ENCODE assay signal across 11 cellular contexts in the genomic region with DNA sequence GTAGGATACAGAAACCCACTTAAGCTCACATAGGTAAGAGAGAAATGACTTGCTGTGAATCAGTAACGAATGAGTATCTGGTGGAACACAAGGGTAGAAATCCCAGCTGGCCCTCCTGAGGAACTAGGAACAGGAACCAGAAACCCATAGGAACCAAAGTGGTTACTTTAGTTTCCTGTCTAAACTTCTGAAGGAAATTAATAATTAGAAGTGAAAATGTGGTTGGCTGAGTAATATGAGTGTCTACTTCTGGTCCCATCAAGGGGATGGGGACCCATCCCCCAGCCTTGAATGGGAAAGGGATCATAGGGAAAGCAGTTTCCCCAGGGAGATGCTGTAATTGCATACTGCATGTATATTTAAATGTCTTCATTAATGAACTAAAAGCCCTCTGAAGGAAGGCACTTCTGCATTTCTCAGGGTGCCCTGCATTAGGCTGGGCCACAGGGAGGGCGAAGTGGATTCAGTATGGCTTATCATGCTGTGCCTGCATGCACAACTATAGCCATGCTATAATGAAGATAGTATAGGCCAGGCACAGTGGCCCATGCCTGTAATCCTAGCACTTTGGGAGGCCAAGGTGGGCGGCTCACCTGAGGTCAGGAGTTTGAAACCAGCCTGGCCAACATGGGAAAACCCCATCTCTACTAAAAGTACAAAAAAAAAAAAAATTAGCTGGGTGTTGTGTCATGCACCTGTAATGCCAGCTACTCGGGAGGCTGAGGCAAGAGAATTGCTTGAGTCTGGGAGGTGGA. TPM values are rescaled to one million over a fixed set of nuclear protein-coding genes. Genes with fewer than 3 reads are reported as not detected.
DNase-seq lines count a peak whose midpoint lies in the region; ATAC-seq and TF ChIP-seq lines count a peak whose summit lies in the region.
"Had no signal": no experiment of that assay in that cellular context is flagged by ENCODE, and none has a peak within 500 bp of the region (broad histone marks: within the 10 kb centered on the region; RNA-seq: fewer than 3 reads in every experiment).

No MANE protein-coding gene starts in this region.

- H2BK15ac ChIP-seq in H9 (ENCODE audit: low read depth, low read length), result no peak overlapping the region

- H3K9me3 Mint-ChIP-seq in WTC11 (no peaks in the 10 kb centered on the region), H9 (no peaks in the 10 kb centered on the region)

- H3K4me3 ChIP-seq in foreskin fibroblast (ENCODE audit: low read depth in 1 of 2, low read length in 2 of 2), result no peak overlapping the region

- H3K27me3 Mint-ChIP-seq in WTC11 (ENCODE audit: low read depth) (no peaks in the 10 kb centered on the region), H9 (ENCODE audit: low read depth) (no peaks in the 10 kb centered on the region)

- no peak for TF ChIP-seq CTCF in WTC11 (IDR thresholded peaks at IDR 0.05)
- TF ChIP-seq CTCF in H9 (conservative IDR thresholded peaks at IDR 0.05), result no peak
- no peak for TF ChIP-seq CTCF in foreskin fibroblast (IDR thresholded peaks at IDR 0.05; ENCODE audit: low read depth, low read length)

- no peak overlapping the region for H3K56ac ChIP-seq in H9 (ENCODE audit: insufficient read length, low read depth, low read length)

- H3K27ac Mint-ChIP-seq in WTC11, result peak overlapping the region; percentile 33
- H3K27ac Mint-ChIP-seq in H9, result no peak overlapping the region; a peak in 1 of 7 replicates

- no peaks in the 10 kb centered on the region for H3K79me1 ChIP-seq in H9 (ENCODE audit: insufficient read depth, low read depth, low read length, poor library complexity, severe bottlenecking)

- no peak overlapping the region for H3K14ac ChIP-seq in H9 (ENCODE audit: insufficient read depth, low read length)

- no peak overlapping the region for H4K91ac ChIP-seq in H9 (ENCODE audit: insufficient read length, low read depth, low read length)

- H2AFZ ChIP-seq in H9 (ENCODE audit: low read length), result no peak overlapping the region

- no peaks in the 10 kb centered on the region for H3K4me1 ChIP-seq in H9 (ENCODE audit: insufficient read depth, low read length)

- H2BK20ac ChIP-seq in H9 (ENCODE audit: low read depth, low read length, poor library complexity, severe bottlenecking), result no peak overlapping the region

- no peak overlapping the region for H3K18ac ChIP-seq in H9 (ENCODE audit: insufficient read length, low read depth, low read length)

- H3K9ac ChIP-seq in H9 (ENCODE audit: extremely low read depth, insufficient read length, low read length), result no peak overlapping the region

- H2BK5ac ChIP-seq in H9 (ENCODE audit: insufficient read length, low read length), result no peak overlapping the region

- H3K36me3 Mint-ChIP-seq in WTC11 (no peaks in the 10 kb centered on the region), H9 (ENCODE audit: insufficient read depth in 1 of 3, low read depth in 3 of 3) (peaks cover 0 to 6% (median 0%) of the 10 kb centered on the region in 3 experiments; a peak in 3 of 7 replicates)

- no peak overlapping the region for H4K8ac ChIP-seq in H9 (replicated peaks; ENCODE audit: insufficient read length, low read depth, low read length)

- POLR2A ChIA-PET in WTC11 (lab: Charles Lee), result no interaction called here

- H2BK12ac ChIP-seq in H9 (ENCODE audit: insufficient read length, low read depth, low read length), result no peak overlapping the region

- no peak overlapping the region for H3K23ac ChIP-seq in H9 (ENCODE audit: insufficient read length, low read depth, low read length)

- H3K4me3 Mint-ChIP-seq in WTC11 (no peak overlapping the region), H9 (no peak overlapping the region)

- no peaks in the 10 kb centered on the region for H3K23me2 ChIP-seq in H9 (ENCODE audit: insufficient read length, low read depth, low read length, poor library complexity, severe bottlenecking)

- no peaks in the 10 kb centered on the region for H4K20me1 ChIP-seq in H9 (ENCODE audit: control insufficient read depth, insufficient read depth, insufficient read length)

- no peaks in the 10 kb centered on the region for H3K9me3 ChIP-seq in H9 (ENCODE audit: control insufficient read depth, low read depth, low read length)

- peak; percentile 54 for ATAC-seq in HG03060 (IDR thresholded peaks at IDR 0.05; ENCODE audit: low read depth, unreplicated experiment)
- peak; percentile 28; the same call in 1 of the 2 replicates for ATAC-seq in WTC11
- ATAC-seq in HG03469 (IDR thresholded peaks at IDR 0.05; ENCODE audit: unreplicated experiment), result no peak
- ATAC-seq: left cardiac atrium had no signal

- H3T11ph ChIP-seq in H9 (ENCODE audit: low read length), result no peak overlapping the region

- no peak overlapping the region for H2BK120ac ChIP-seq in H9 (ENCODE audit: low read depth, low read length, poor library complexity, severe bottlenecking)

- H3K4me1 Mint-ChIP-seq in WTC11 (peaks cover 4% of the 10 kb centered on the region), H9 (peaks cover 0 to 3% of the 10 kb centered on the region in 2 experiments; a peak in 3 of 4 replicates)

- H3K4ac ChIP-seq in H9 (ENCODE audit: low read depth, low read length), result no peak overlapping the region

- no peak overlapping the region for H3K4me2 ChIP-seq in H9 (ENCODE audit: insufficient read depth, insufficient read length, low read length)

- no peaks in the 10 kb centered on the region for H3K27me3 ChIP-seq in H9 (ENCODE audit: insufficient read depth, low read length)

- CTCF ChIA-PET in WTC11 (lab: Charles Lee), result no interaction called here

- no peak overlapping the region for H4K5ac ChIP-seq in H9 (ENCODE audit: insufficient read length, low read depth, low read length)

- no CpG with 5 or more reads among the region's 4 CpGs for WGBS in H9 (ENCODE audit: extremely low coverage, insufficient read length, low lambda C conversion rate)

- H2AK5ac ChIP-seq in H9 (ENCODE audit: insufficient read length, low read length), result no peak overlapping the region

- no peaks in the 10 kb centered on the region for H3K79me2 ChIP-seq in H9 (ENCODE audit: insufficient read depth, low read length)

- peak; percentile 37 for DNase-seq in stimulated activated naive CD4-positive, alpha-beta T cell treated with Interleukin-2 at 50 U/mL for 16 hours (lab: John Stamatoyannopoulos, UW)
- no peak for DNase-seq in stimulated activated naive CD4-positive, alpha-beta T cell (lab: John Stamatoyannopoulos, UW)
- no peak for DNase-seq in WTC11 (ENCODE audit: low spot score)
- DNase-seq in H9, result no peak
- DNase-seq in NCI-H1048 (lab: John Stamatoyannopoulos, UW), result no peak
- DNase-seq in foreskin fibroblast, result no peak
- DNase-seq: DMS53, left cardiac atrium, NCI-H187 treated with DMSO at 0.1 percent for 48 hours had no signal

- H3K27ac ChIP-seq in H9 (ENCODE audit: insufficient read length, low read depth, low read length), result no peak overlapping the region

TF ChIP-seq in WTC11, 78 proteins besides CTCF, POLR2A, EP300 and RAD21:
- TF ChIP-seq, protein P1, sequence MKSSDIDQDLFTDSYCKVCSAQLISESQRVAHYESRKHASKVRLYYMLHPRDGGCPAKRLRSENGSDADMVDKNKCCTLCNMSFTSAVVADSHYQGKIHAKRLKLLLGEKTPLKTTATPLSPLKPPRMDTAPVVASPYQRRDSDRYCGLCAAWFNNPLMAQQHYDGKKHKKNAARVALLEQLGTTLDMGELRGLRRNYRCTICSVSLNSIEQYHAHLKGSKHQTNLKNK (CRISPR knock-in tag; IDR thresholded peaks at IDR 0.05), result no peak
- TF ChIP-seq, protein P2, sequence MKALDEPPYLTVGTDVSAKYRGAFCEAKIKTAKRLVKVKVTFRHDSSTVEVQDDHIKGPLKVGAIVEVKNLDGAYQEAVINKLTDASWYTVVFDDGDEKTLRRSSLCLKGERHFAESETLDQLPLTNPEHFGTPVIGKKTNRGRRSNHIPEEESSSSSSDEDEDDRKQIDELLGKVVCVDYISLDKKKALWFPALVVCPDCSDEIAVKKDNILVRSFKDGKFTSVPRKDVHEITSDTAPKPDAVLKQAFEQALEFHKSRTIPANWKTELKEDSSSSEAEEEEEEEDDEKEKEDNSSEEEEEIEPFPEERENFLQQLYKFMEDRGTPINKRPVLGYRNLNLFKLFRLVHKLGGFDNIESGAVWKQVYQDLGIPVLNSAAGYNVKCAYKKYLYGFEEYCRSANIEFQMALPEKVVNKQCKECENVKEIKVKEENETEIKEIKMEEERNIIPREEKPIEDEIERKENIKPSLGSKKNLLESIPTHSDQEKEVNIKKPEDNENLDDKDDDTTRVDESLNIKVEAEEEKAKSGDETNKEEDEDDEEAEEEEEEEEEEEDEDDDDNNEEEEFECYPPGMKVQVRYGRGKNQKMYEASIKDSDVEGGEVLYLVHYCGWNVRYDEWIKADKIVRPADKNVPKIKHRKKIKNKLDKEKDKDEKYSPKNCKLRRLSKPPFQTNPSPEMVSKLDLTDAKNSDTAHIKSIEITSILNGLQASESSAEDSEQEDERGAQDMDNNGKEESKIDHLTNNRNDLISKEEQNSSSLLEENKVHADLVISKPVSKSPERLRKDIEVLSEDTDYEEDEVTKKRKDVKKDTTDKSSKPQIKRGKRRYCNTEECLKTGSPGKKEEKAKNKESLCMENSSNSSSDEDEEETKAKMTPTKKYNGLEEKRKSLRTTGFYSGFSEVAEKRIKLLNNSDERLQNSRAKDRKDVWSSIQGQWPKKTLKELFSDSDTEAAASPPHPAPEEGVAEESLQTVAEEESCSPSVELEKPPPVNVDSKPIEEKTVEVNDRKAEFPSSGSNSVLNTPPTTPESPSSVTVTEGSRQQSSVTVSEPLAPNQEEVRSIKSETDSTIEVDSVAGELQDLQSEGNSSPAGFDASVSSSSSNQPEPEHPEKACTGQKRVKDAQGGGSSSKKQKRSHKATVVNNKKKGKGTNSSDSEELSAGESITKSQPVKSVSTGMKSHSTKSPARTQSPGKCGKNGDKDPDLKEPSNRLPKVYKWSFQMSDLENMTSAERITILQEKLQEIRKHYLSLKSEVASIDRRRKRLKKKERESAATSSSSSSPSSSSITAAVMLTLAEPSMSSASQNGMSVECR (CRISPR knock-in tag; IDR thresholded peaks at IDR 0.05; ENCODE audit: borderline replicate concordance), result no peak
- TF ChIP-seq, protein P3, sequence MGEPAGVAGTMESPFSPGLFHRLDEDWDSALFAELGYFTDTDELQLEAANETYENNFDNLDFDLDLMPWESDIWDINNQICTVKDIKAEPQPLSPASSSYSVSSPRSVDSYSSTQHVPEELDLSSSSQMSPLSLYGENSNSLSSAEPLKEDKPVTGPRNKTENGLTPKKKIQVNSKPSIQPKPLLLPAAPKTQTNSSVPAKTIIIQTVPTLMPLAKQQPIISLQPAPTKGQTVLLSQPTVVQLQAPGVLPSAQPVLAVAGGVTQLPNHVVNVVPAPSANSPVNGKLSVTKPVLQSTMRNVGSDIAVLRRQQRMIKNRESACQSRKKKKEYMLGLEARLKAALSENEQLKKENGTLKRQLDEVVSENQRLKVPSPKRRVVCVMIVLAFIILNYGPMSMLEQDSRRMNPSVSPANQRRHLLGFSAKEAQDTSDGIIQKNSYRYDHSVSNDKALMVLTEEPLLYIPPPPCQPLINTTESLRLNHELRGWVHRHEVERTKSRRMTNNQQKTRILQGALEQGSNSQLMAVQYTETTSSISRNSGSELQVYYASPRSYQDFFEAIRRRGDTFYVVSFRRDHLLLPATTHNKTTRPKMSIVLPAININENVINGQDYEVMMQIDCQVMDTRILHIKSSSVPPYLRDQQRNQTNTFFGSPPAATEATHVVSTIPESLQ (CRISPR knock-in tag; IDR thresholded peaks at IDR 0.05), result no peak
- no peak for TF ChIP-seq RELA (CRISPR knock-in tag; IDR thresholded peaks at IDR 0.05; ENCODE audit: borderline replicate concordance)

RNA-seq across cellular contexts. Expression of a gene that starts 45.6 kb away (rescaled TPM):
- total RNA-seq in WTC11 (2021) (95.3 to 109 TPM (median 99.7 TPM) in 3 replicates), H9 (2021) (126 and 132 TPM in 2 replicates)
